ENCODE assay signal across 8 cellular contexts in genomic region chr2:9951272-9951521, GRCh38. TPM values are rescaled to one million over a fixed set of nuclear protein-coding genes. Genes with fewer than 3 reads are reported as not detected.
A peak's percentile ranks its signal among the peaks of the same experiment; 100 is the strongest.
DNase-seq lines count a peak whose midpoint lies in the region; ATAC-seq and TF ChIP-seq lines count a peak whose summit lies in the region.

No MANE protein-coding gene starts in this region.

- no peak for TF ChIP-seq POLR2A in stomach (IDR thresholded peaks at IDR 0.05)

- DNase-seq in activated CD4-positive, alpha-beta memory T cell treated with anti-CD3 and anti-CD28 coated beads, Interleukin-2, amount 10 ng/mL, durations not matched to agents 7 days and 5 days, result no peak
- no peak for DNase-seq in stomach
- no peak for DNase-seq in caudate nucleus (lab: John Stamatoyannopoulos, UW)
- DNase-seq in GM20000 (ENCODE audit: low spot score), result no peak
- no peak for DNase-seq in stimulated activated CD4-positive, alpha-beta T cell treated with anti-CD3 and anti-CD28 coated beads, Interleukin-4, amount 100 ng/mL, for 4 hours

- H3K36me3 Mint-ChIP-seq in activated CD4-positive, alpha-beta memory T cell treated with anti-CD3 and anti-CD28 coated beads, Interleukin-2, amount 10 ng/mL, durations not matched to agents 7 days and 5 days (ENCODE audit: low read depth), result no peaks in the 10 kb centered on the region

- H3K4me1 ChIP-seq in HEK293 (ENCODE audit: control insufficient read depth, insufficient read depth, low read length) (peaks cover 16% of the 10 kb centered on the region), iPS-18a (ENCODE audit: control insufficient read depth, low read depth, low read length) (peaks cover 4% of the 10 kb centered on the region), stomach (peaks cover 0 to 34% (median 13%) of the 10 kb centered on the region in 4 donors)

- H3K27ac Mint-ChIP-seq in activated CD4-positive, alpha-beta memory T cell treated with anti-CD3 and anti-CD28 coated beads, Interleukin-2, amount 10 ng/mL, durations not matched to agents 7 days and 5 days, result no peak overlapping the region

- H3K27ac ChIP-seq in HEK293 (ENCODE audit: extremely low read depth, low read depth, low read length), result peak overlapping the region; percentile 61; the same call in 1 of the 2 replicates
- H3K27ac ChIP-seq in iPS-18a (ENCODE audit: low read length), result no peak overlapping the region
- H3K27ac ChIP-seq in stomach, result peak overlapping the region; percentile 44 to 87 (median 85)
- H3K27ac ChIP-seq in caudate nucleus (ENCODE audit: low read depth, low read length), result no peak overlapping the region

- POLR2A ChIA-PET in HEK293 (lab: Yijun Ruan, JAX), result no interaction called here
- POLR2A ChIA-PET in activated CD4-positive, alpha-beta memory T cell treated with anti-CD3 and anti-CD28 coated beads, Interleukin-2, amount 10 ng/mL, durations not matched to agents 7 days and 5 days (lab: Charles Lee), result no interaction called here

- H3K4me3 ChIP-seq in HEK293 (ENCODE audit: low read depth, low read length), result peak overlapping the region; percentile 53
- H3K4me3 ChIP-seq in iPS-18a (ENCODE audit: low read length), result peak overlapping the region; percentile 60
- H3K4me3 ChIP-seq in stomach, result peak overlapping the region; percentile 65 to 87 (median 78)

- peaks cover 9% of the 10 kb centered on the region for H3K4me1 Mint-ChIP-seq in activated CD4-positive, alpha-beta memory T cell treated with anti-CD3 and anti-CD28 coated beads, Interleukin-2, amount 10 ng/mL, durations not matched to agents 7 days and 5 days

- no peaks in the 10 kb centered on the region for H3K9me3 ChIP-seq in HEK293 (ENCODE audit: control insufficient read depth, insufficient read depth, low read depth, low read length)
- H3K9me3 ChIP-seq in iPS-18a (ENCODE audit: control insufficient read depth, low read depth, low read length), result no peaks in the 10 kb centered on the region
- no peaks in the 10 kb centered on the region for H3K9me3 ChIP-seq in stomach

- no peaks in the 10 kb centered on the region for H3K9me3 Mint-ChIP-seq in activated CD4-positive, alpha-beta memory T cell treated with anti-CD3 and anti-CD28 coated beads, Interleukin-2, amount 10 ng/mL, durations not matched to agents 7 days and 5 days

- WGBS in stomach, 5 donors, result 0 to 1% (median 0%) methylated on average over 5 to 47 of the region's 47 CpGs; no CpG with 5 or more reads in 1 of the 5 donors

- intact Hi-C loops in stomach (cut with DNase I; ENCODE audit: low total_unique reads), result loop anchor here (10.0 kb wide), 1 partner anchor 106 kb away; the partner anchor contains the start of gene TAF1B

- peak overlapping the region; percentile 75 for H3K4me3 Mint-ChIP-seq in activated CD4-positive, alpha-beta memory T cell treated with anti-CD3 and anti-CD28 coated beads, Interleukin-2, amount 10 ng/mL, durations not matched to agents 7 days and 5 days

- no peak for TF ChIP-seq CTCF in HEK293 (tag by site-specific recombination; IDR thresholded peaks at IDR 0.05)
- TF ChIP-seq CTCF in stomach (IDR thresholded peaks at IDR 0.05), result no peak
- TF ChIP-seq CTCF in GM20000 (IDR thresholded peaks at IDR 0.05; ENCODE audit: extremely low read depth, missing control alignments), result no peak

- H3K36me3 ChIP-seq in HEK293 (ENCODE audit: control insufficient read depth in 2 of 2, insufficient read depth in 1 of 2, low read length in 2 of 2) (peaks cover 0 to 5% of the 10 kb centered on the region in 2 experiments; a peak in 1 of 3 replicates), iPS-18a (ENCODE audit: control insufficient read depth, low read depth, low read length) (no peaks in the 10 kb centered on the region), stomach (no peaks in the 10 kb centered on the region)

- TF ChIP-seq EP300 in stomach (IDR thresholded peaks at IDR 0.05), result no peak

- no peak overlapping the region for H3K9ac ChIP-seq in iPS-18a (ENCODE audit: low read length)

- H3K27me3 Mint-ChIP-seq in activated CD4-positive, alpha-beta memory T cell treated with anti-CD3 and anti-CD28 coated beads, Interleukin-2, amount 10 ng/mL, durations not matched to agents 7 days and 5 days, result peaks cover 50% of the 10 kb centered on the region

- CTCF ChIA-PET in HEK293 (lab: Yijun Ruan, JAX), result no interaction called here
- CTCF ChIA-PET in activated CD4-positive, alpha-beta memory T cell treated with anti-CD3 and anti-CD28 coated beads, Interleukin-2, amount 10 ng/mL, durations not matched to agents 7 days and 5 days (lab: Charles Lee), result no interaction called here

- ATAC-seq in HG03378 (IDR thresholded peaks at IDR 0.05; ENCODE audit: unreplicated experiment), result no peak

- H3K27me3 ChIP-seq in iPS-18a (ENCODE audit: control insufficient read depth, insufficient read depth, low read length), result peaks cover 52% of the 10 kb centered on the region
- peaks cover 0 to 13% (median 2%) of the 10 kb centered on the region in 3 donors for H3K27me3 ChIP-seq in stomach

TF ChIP-seq in HEK293, 187 proteins besides CTCF, POLR2A, EP300 and RAD21:
- TF ChIP-seq FEZF1 (tag by site-specific recombination; IDR thresholded peaks at IDR 0.05) (no peak), ZNF561 (tag by site-specific recombination; IDR thresholded peaks at IDR 0.05; ENCODE audit: borderline replicate concordance) (no peak), ZNF530 (tag by site-specific recombination; IDR thresholded peaks at IDR 0.05; ENCODE audit: low read depth) (no peak), HIC1 (tag by site-specific recombination; IDR thresholded peaks at IDR 0.05) (no peak), ZNF660 (tag by site-specific recombination; IDR thresholded peaks at IDR 0.05) (no peak)

RNA-seq across cellular contexts. Expression of gene GRHL1, which starts 0.3 kb away (rescaled TPM):
- total RNA-seq in activated CD4-positive, alpha-beta memory T cell treated with anti-CD3 and anti-CD28 coated beads, Interleukin-2, amount 10 ng/mL, durations not matched to agents 7 days and 5 days, result 1 to 10 TPM; 1.2 to 2.0 TPM
- 1 to 10 TPM in 4 of 5 donors, under 1 TPM in 1; 0.89 to 5.8 (median 4.5) TPM for total RNA-seq in stomach
- polyA plus RNA-seq in stomach, result 10 to 100 TPM in 1 of 3 donors, 1 to 10 TPM in 2; 1.7 to 16.5 (median 2.0) TPM

Comparison
In these comparisons a context has a peak if more than half of its experiments do, and no peak if none do; other contexts are left out.
1. H3K27ac ChIP-seq: peak in HEK293 (single experiment) and stomach (5 of 5); none in iPS-18a (single experiment) and caudate nucleus (single experiment).
2. Peak in every context shown above with its lines, with median percentiles within 50 percentile points of each other: H3K4me3 ChIP-seq.